12 cellular contexts compared by ENCODE assay signal in genomic region chr4:113311047-113311446, GRCh38.
"Had no signal": no experiment of that assay in that cellular context is flagged by ENCODE, and none has a peak within 500 bp of the region (broad histone marks: within the 10 kb centered on the region; RNA-seq: fewer than 3 reads in every experiment).

No MANE protein-coding gene starts in this region.

- H3K9me3 ChIP-seq: gastrocnemius medialis, heart left ventricle, ovary, vagina had no signal

- ATAC-seq: activated CD4-positive, CD25-positive, alpha-beta regulatory T cell treated with anti-CD3 and anti-CD28 coated beads, Interleukin-2, amount 50 U/mL, for 24 hours; gastrocnemius medialis; heart left ventricle; left lobe of liver; naive thymus-derived CD4-positive, alpha-beta T cell; stimulated activated effector memory CD8-positive, alpha-beta T cell treated with anti-CD3 and anti-CD28 coated beads, Interleukin-12 subunit alpha, Interleukin-12 subunit beta, amount 100 ng/mL, for 72 hours had no signal

- H3K27me3 ChIP-seq: cardiac muscle cell, gastrocnemius medialis, heart left ventricle, ovary, vagina had no signal

- H3K4me3 ChIP-seq: cardiac muscle cell, gastrocnemius medialis, heart left ventricle, ovary, vagina had no signal

- DNase-seq: activated CD4-positive, alpha-beta T cell treated with anti-CD3 and anti-CD28 coated beads, Interleukin-2, amount 50 U/mL, for 48 hours; activated naive CD4-positive, alpha-beta T cell treated with anti-CD3 and anti-CD28 coated beads for 36 hours; gastrocnemius medialis; heart left ventricle; immature natural killer cell; naive thymus-derived CD4-positive, alpha-beta T cell; ovary had no signal

- H3K4me1 ChIP-seq: gastrocnemius medialis, heart left ventricle had no signal

- H3K36me3 ChIP-seq: cardiac muscle cell, ovary had no signal

- H3K27ac ChIP-seq: cardiac muscle cell, gastrocnemius medialis, heart left ventricle, ovary, vagina had no signal
